10 cellular contexts compared by ENCODE assay signal in the genomic region with DNA sequence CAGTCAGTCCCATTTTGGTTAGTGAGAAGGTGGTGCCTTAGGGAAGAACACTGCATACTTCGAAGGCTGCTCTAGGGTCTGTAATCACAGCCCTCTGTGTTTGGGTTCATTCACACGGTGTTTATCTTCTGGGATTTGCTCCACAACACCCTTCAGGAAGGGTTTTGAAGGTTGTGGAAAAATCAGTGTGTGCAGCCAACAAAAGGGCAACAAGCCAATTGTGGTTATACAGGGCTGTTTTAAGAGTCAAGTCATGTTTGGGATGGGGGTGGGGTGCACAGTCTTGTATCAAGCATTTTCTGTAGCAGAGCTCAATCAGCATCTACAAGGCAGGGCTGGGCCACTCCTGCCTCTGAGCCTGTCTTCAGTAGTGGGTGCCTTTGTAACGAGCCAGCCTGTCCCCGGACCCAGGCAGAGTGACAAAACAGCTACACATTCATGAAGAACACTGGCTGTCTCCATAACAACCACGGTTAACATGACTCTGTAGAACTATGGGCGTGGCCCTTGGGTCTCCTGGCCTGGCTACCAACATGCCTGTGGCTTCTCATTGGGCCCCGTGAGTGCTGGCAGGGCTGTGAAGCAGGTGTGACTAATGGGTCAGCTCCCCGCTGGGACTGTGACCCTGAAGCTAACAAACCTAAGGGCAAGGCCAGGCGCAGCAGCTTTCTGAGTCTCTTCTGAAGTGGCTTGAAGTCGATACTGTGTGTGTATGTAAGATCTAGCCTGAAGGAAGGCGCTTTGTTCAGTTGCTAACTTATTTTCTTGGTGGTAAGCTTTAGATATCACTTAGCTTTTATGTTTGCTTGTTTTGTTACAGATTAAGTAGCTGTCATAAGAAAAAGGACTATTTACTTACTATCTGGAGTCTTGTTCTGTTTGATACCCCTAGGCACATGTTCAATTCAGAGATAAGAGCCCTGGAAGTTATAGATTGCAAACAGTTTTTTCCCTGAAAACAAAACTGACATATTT. TPM values are rescaled to one million over a fixed set of nuclear protein-coding genes. Genes with fewer than 3 reads are reported as not detected.
DNase-seq lines count a peak whose midpoint lies in the region; ATAC-seq and TF ChIP-seq lines count a peak whose summit lies in the region.
"Had no signal": no experiment of that assay in that cellular context is flagged by ENCODE, and none has a peak within 500 bp of the region (broad histone marks: within the 10 kb centered on the region; RNA-seq: fewer than 3 reads in every experiment).

No MANE protein-coding gene starts in this region.

- no peak overlapping the region for H3K4me3 ChIP-seq in KMS-11 (IDR thresholded peaks at IDR 0.05; ENCODE audit: insufficient read depth, low read depth, low read length)
- H3K4me3 ChIP-seq in SJCRH30 = peak overlapping the region; percentile 20
- H3K4me3 ChIP-seq in fibroblast of villous mesenchyme (ENCODE audit: low read depth, low read length) = no peak overlapping the region
- no peak overlapping the region for H3K4me3 ChIP-seq in neural progenitor cell
- H3K4me3 ChIP-seq: tibial artery had no signal

- H3K36me3 Mint-ChIP-seq in neural progenitor cell = peaks cover 3% of the 10 kb centered on the region
- no peaks in the 10 kb centered on the region for H3K36me3 Mint-ChIP-seq in activated T-helper 17 cell treated with anti-CD3 and anti-CD28 coated beads, Interleukin-2, amount 50 U/mL, for 72 hours (ENCODE audit: low read depth)
- H3K36me3 Mint-ChIP-seq: activated naive CD8-positive, alpha-beta T cell treated with anti-CD3 and anti-CD28 coated beads, Interleukin-2, amount 10 ng/mL, durations not matched to agents 7 days and 5 days had no signal

- H3K27me3 ChIP-seq in KMS-11 (ENCODE audit: insufficient read depth, low read depth) (no peaks in the 10 kb centered on the region), SJCRH30 (no peaks in the 10 kb centered on the region), neural progenitor cell (no peaks in the 10 kb centered on the region)
- H3K27me3 ChIP-seq: tibial artery had no signal

- H4K20me1 ChIP-seq in KMS-11 (ENCODE audit: insufficient read depth) = no peaks in the 10 kb centered on the region
- H4K20me1 ChIP-seq in neural progenitor cell (ENCODE audit: low read depth) = no peaks in the 10 kb centered on the region

- peaks cover 7% of the 10 kb centered on the region for H3K9me3 Mint-ChIP-seq in neural progenitor cell
- no peaks in the 10 kb centered on the region for H3K9me3 Mint-ChIP-seq in activated T-helper 17 cell treated with anti-CD3 and anti-CD28 coated beads, Interleukin-2, amount 50 U/mL, for 72 hours

- H3K27me3 Mint-ChIP-seq in neural progenitor cell (ENCODE audit: insufficient read depth, low read depth) = no peaks in the 10 kb centered on the region
- H3K27me3 Mint-ChIP-seq in activated T-helper 17 cell treated with anti-CD3 and anti-CD28 coated beads, Interleukin-2, amount 50 U/mL, for 72 hours = peaks cover 4% of the 10 kb centered on the region

- peaks cover 46% of the 10 kb centered on the region for H3K4me1 ChIP-seq in KMS-11 (ENCODE audit: low read depth, poor library complexity, severe bottlenecking)
- peaks cover 17% of the 10 kb centered on the region for H3K4me1 ChIP-seq in SJCRH30
- H3K4me1 ChIP-seq in neural progenitor cell = peaks cover 26% of the 10 kb centered on the region

- H3K4me1 Mint-ChIP-seq in neural progenitor cell = peaks cover 77% of the 10 kb centered on the region
- no peaks in the 10 kb centered on the region for H3K4me1 Mint-ChIP-seq in activated T-helper 17 cell treated with anti-CD3 and anti-CD28 coated beads, Interleukin-2, amount 50 U/mL, for 72 hours
- H3K4me1 Mint-ChIP-seq: activated naive CD8-positive, alpha-beta T cell treated with anti-CD3 and anti-CD28 coated beads, Interleukin-2, amount 10 ng/mL, durations not matched to agents 7 days and 5 days had no signal

- H3K36me3 ChIP-seq in KMS-11 (ENCODE audit: insufficient read depth) (no peaks in the 10 kb centered on the region), SJCRH30 (no peaks in the 10 kb centered on the region), neural progenitor cell (no peaks in the 10 kb centered on the region)
- H3K36me3 ChIP-seq: tibial artery had no signal

- DNase-seq in AG09319 (ENCODE audit: extremely low read depth, low read depth) (peak; percentile 37), SJCRH30 (peak; percentile 98 to 99), fibroblast of villous mesenchyme (ENCODE audit: low read depth) (peak; percentile 67), neural progenitor cell (ENCODE audit: low spot score) (peak; percentile 89)
- DNase-seq in activated CD4-positive, alpha-beta T cell treated with anti-CD3 and anti-CD28 coated beads for 4 hours = no peak
- DNase-seq: activated naive CD8-positive, alpha-beta T cell treated with anti-CD3 and anti-CD28 coated beads, Interleukin-2, amount 10 ng/mL, durations not matched to agents 7 days and 5 days had no signal

- peak overlapping the region; percentile 51 for H2AFZ ChIP-seq in KMS-11 (ENCODE audit: low read depth)
- H2AFZ ChIP-seq in neural progenitor cell (replicated peaks) = no peak overlapping the region

- peak overlapping the region; percentile 63 for H3K4me2 ChIP-seq in KMS-11
- peak overlapping the region; percentile 40 for H3K4me2 ChIP-seq in neural progenitor cell

- peaks cover 9% of the 10 kb centered on the region for H3F3A ChIP-seq in neural progenitor cell (ENCODE audit: low read depth)

- no peak for ATAC-seq in GM21515 (IDR thresholded peaks at IDR 0.05; ENCODE audit: unreplicated experiment)
- ATAC-seq in activated T-helper 17 cell treated with anti-CD3 and anti-CD28 coated beads, Interleukin-2, amount 50 U/mL, for 72 hours (replicated peaks) = no peak

- no peak for TF ChIP-seq CTCF in AG09319 (IDR thresholded peaks at IDR 0.05; ENCODE audit: low read depth, low read length)
- TF ChIP-seq CTCF in KMS-11 (conservative IDR thresholded peaks at IDR 0.05; ENCODE audit: low read depth, low read length) = no peak
- TF ChIP-seq CTCF in fibroblast of villous mesenchyme (IDR thresholded peaks at IDR 0.05; ENCODE audit: insufficient read depth, low read depth, low read length) = no peak
- TF ChIP-seq CTCF in neural progenitor cell (IDR thresholded peaks at IDR 0.05) = no peak

- H3K9ac ChIP-seq in KMS-11 = peak overlapping the region; percentile 26; the same call in 1 of the 2 replicates
- H3K9ac ChIP-seq in neural progenitor cell = no peak overlapping the region

- H3K27ac Mint-ChIP-seq in neural progenitor cell = peak overlapping the region; percentile 98
- H3K27ac Mint-ChIP-seq in activated T-helper 17 cell treated with anti-CD3 and anti-CD28 coated beads, Interleukin-2, amount 50 U/mL, for 72 hours = no peak overlapping the region
- H3K27ac Mint-ChIP-seq: activated naive CD8-positive, alpha-beta T cell treated with anti-CD3 and anti-CD28 coated beads, Interleukin-2, amount 10 ng/mL, durations not matched to agents 7 days and 5 days had no signal

- H3K9me3 ChIP-seq in SJCRH30 (replicated peaks) (no peaks in the 10 kb centered on the region), neural progenitor cell (ENCODE audit: low read depth) (no peaks in the 10 kb centered on the region)
- H3K9me3 ChIP-seq: tibial artery had no signal

- peak overlapping the region; percentile 74 for H3K4me3 Mint-ChIP-seq in neural progenitor cell
- no peak overlapping the region for H3K4me3 Mint-ChIP-seq in activated T-helper 17 cell treated with anti-CD3 and anti-CD28 coated beads, Interleukin-2, amount 50 U/mL, for 72 hours
- H3K4me3 Mint-ChIP-seq: activated naive CD8-positive, alpha-beta T cell treated with anti-CD3 and anti-CD28 coated beads, Interleukin-2, amount 10 ng/mL, durations not matched to agents 7 days and 5 days had no signal

- H3K27ac ChIP-seq in KMS-11 (peak overlapping the region; percentile 85), SJCRH30 (peak overlapping the region; percentile 67), neural progenitor cell (no peak overlapping the region)
- H3K27ac ChIP-seq: tibial artery had no signal

- H3K79me2 ChIP-seq in KMS-11 (ENCODE audit: insufficient read depth, low read depth) = no peaks in the 10 kb centered on the region
- H3K79me2 ChIP-seq in neural progenitor cell (ENCODE audit: low read depth) = no peaks in the 10 kb centered on the region

RNA-seq across cellular contexts. Expression of a gene that starts 27.9 kb away (rescaled TPM):
- 116 and 120 TPM in 2 replicates for total RNA-seq in SJCRH30 (2014; rRNA removed; shearing (Covaris generic))
- total RNA-seq in fibroblast of villous mesenchyme (24.5 and 34.1 TPM in 2 replicates), neural progenitor cell (ENCODE audit: low replicate concordance) (73.7 and 83.5 TPM in 2 replicates)
- 1 to 10 TPM; 2.0 to 2.8 TPM for total RNA-seq in activated T-helper 17 cell treated with anti-CD3 and anti-CD28 coated beads, Interleukin-2, amount 50 U/mL, for 72 hours

Comparison
In these comparisons a context has a peak if more than half of its experiments do, and no peak if none do; other contexts are left out.
1. DNase-seq: peak in AG09319 (single experiment), SJCRH30 (2 of 2), fibroblast of villous mesenchyme (single experiment) and neural progenitor cell (single experiment); none in activated CD4-positive, alpha-beta T cell treated with anti-CD3 and anti-CD28 coated beads for 4 hours (0 of 2).